In genomic region chr14:37590096-37590809, GRCh38 we compare ENCODE assay signal across 18 cellular contexts. TPM values are rescaled to one million over a fixed set of nuclear protein-coding genes. Genes with fewer than 3 reads are reported as not detected.
A peak's percentile ranks its signal among the peaks of the same experiment; 100 is the strongest.
DNase-seq lines count a peak whose midpoint lies in the region; TF ChIP-seq lines count a peak whose summit lies in the region.
"Had no signal": no experiment of that assay in that cellular context is flagged by ENCODE, and none has a peak within 500 bp of the region (broad histone marks: within the 10 kb centered on the region; RNA-seq: fewer than 3 reads in every experiment).

No MANE protein-coding gene starts in this region.

- peak overlapping the region; percentile 79 to 95 (median 90) for H3K27ac ChIP-seq in esophagus squamous epithelium
- H3K27ac ChIP-seq in transverse colon = peak overlapping the region; percentile 54 to 94 (median 90)
- no peak overlapping the region for H3K27ac ChIP-seq in substantia nigra (ENCODE audit: low read depth, low read length, poor library complexity, severe bottlenecking)
- H3K27ac ChIP-seq: dorsolateral prefrontal cortex, skin epidermis had no signal

- H3K4me1 Mint-ChIP-seq in chondrocyte (ENCODE audit: low read depth) = peaks cover 16% of the 10 kb centered on the region

- intact Hi-C loops in esophagus squamous epithelium (cut with DNase I) = loop anchor here (5.0 kb wide), 1 partner anchor 343 kb away; no protein-coding TSS in a partner anchor
- intact Hi-C loops in transverse colon (cut with DNase I; ENCODE audit: low total_unique reads) = no loop called here

- H3K27me3 Mint-ChIP-seq in chondrocyte (ENCODE audit: low read depth) = peaks cover 73% of the 10 kb centered on the region

- H3K4me1 ChIP-seq in esophagus squamous epithelium = peaks cover 3 to 61% (median 5%) of the 10 kb centered on the region in 3 donors
- H3K4me1 ChIP-seq in transverse colon = peaks cover 2 to 21% (median 5%) of the 10 kb centered on the region in 4 donors

- no peak for TF ChIP-seq POLR2A in esophagus squamous epithelium (IDR thresholded peaks at IDR 0.05)
- TF ChIP-seq POLR2A in transverse colon (IDR thresholded peaks at IDR 0.05) = no peak

- in situ Hi-C loops in transverse colon (cut with MboI; ENCODE audit: low pct_ligation_motif_present in 1 of 4, low pct_unique_long_range_greater_than_20kb in 1 of 4, low sequenced_read_pairs in 3 of 4) = no loop called here

- H3K36me3 Mint-ChIP-seq in chondrocyte (ENCODE audit: low read depth) = peaks cover 3% of the 10 kb centered on the region

- no peak overlapping the region for H3K27ac Mint-ChIP-seq in chondrocyte (ENCODE audit: unreplicated experiment)

- no peak for TF ChIP-seq EP300 in transverse colon (IDR thresholded peaks at IDR 0.05; ENCODE audit: low read depth)

- DNase-seq in NCI-H510A treated with DMSO at 0.1 percent for 48 hours (lab: John Stamatoyannopoulos, UW) (peak; percentile 64), NCI-H510A (lab: John Stamatoyannopoulos, UW) (no peak), NCI-H526 (lab: John Stamatoyannopoulos, UW) (peak; percentile 11 to 49), esophagus squamous epithelium (lab: John Stamatoyannopoulos, UW) (no peak), transverse colon (no peak), chondrocyte (ENCODE audit: low spot score) (no peak), substantia nigra (lab: John Stamatoyannopoulos, UW) (no peak), iPS-NIHi11 (ENCODE audit: low spot score) (no peak)
- DNase-seq: activated CD4-positive, alpha-beta T cell treated with anti-CD3 and anti-CD28 coated beads, Interleukin-2, amount 50 U/mL, for 1 hour; dorsolateral prefrontal cortex; NCI-H446 treated with DMSO at 0.1 percent for 48 hours; SIG-M5; T1000 had no signal

- peaks cover 0 to 99% (median 16%) of the 10 kb centered on the region in 4 donors for H3K27me3 ChIP-seq in esophagus squamous epithelium
- peaks cover 98% of the 10 kb centered on the region for H3K27me3 ChIP-seq in transverse colon

- H3K9me3 Mint-ChIP-seq in chondrocyte (ENCODE audit: low read depth) = no peaks in the 10 kb centered on the region

- H3K4me3 ChIP-seq in esophagus squamous epithelium (peak overlapping the region; percentile 58 to 72 (median 62)), transverse colon (peak overlapping the region in 3 of 4 donors; percentile 57 to 68 (median 66))
- H3K4me3 ChIP-seq: dorsolateral prefrontal cortex, skin epidermis had no signal

- TF ChIP-seq CTCF in esophagus squamous epithelium (IDR thresholded peaks at IDR 0.05) (no peak), transverse colon (IDR thresholded peaks at IDR 0.05) (no peak), chondrocyte (IDR thresholded peaks at IDR 0.05) (no peak)

- H3K9me3 ChIP-seq in esophagus squamous epithelium = no peaks in the 10 kb centered on the region
- H3K9me3 ChIP-seq in transverse colon = no peaks in the 10 kb centered on the region

- no peak overlapping the region for H3K4me3 Mint-ChIP-seq in chondrocyte (ENCODE audit: unreplicated experiment)

- 9 to 11% methylated on average over 5 of the region's 5 CpGs for WGBS in esophagus squamous epithelium, 2 donors
- WGBS in transverse colon (ENCODE audit: low coverage in 1 of 2), 2 donors = 10 to 12% methylated on average over 5 of the region's 5 CpGs

- H3K36me3 ChIP-seq in esophagus squamous epithelium (no peaks in the 10 kb centered on the region), transverse colon (no peaks in the 10 kb centered on the region)

RNA-seq across cellular contexts. Expression of gene FOXA1, which starts 4.8 kb away (rescaled TPM):
- 10 to 100 TPM; 27.7 to 34.4 (median 29.1) TPM for total RNA-seq in esophagus squamous epithelium
- 100 to 1,000 TPM in 1 of 4 donors, 10 to 100 TPM in 3; 53.2 to 157 (median 71.4) TPM for total RNA-seq in transverse colon
- not detected in 3 replicates for total RNA-seq in chondrocyte
- total RNA-seq: dorsolateral prefrontal cortex, mesenteric fat pad, omental fat pad, subcutaneous adipose tissue had no signal

RNA-seq across cellular contexts. Expression of gene TTC6, which starts 5.2 kb away (rescaled TPM):
- total RNA-seq in esophagus squamous epithelium = 1 to 10 TPM in 3 of 4 donors, under 1 TPM in 1; 0.82 to 8.4 (median 3.5) TPM
- total RNA-seq in transverse colon = 10 to 100 TPM in 1 of 4 donors, 1 to 10 TPM in 3; 1.5 to 12.5 (median 4.9) TPM
- total RNA-seq in chondrocyte = not detected in 3 replicates
- total RNA-seq: astrocyte, mesenteric fat pad, omental fat pad, subcutaneous adipose tissue had no signal

Comparison
In these comparisons a context has a peak if more than half of its experiments do, and no peak if none do; other contexts are left out.
1. DNase-seq: peak in NCI-H510A treated with DMSO at 0.1 percent for 48 hours (single experiment) and NCI-H526 (2 of 2); none in NCI-H510A (single experiment), esophagus squamous epithelium (single experiment), transverse colon (single experiment), chondrocyte (single experiment), substantia nigra (0 of 49) and iPS-NIHi11 (single experiment).
2. RNA of gene FOXA1, which starts 4.8 kb away (total RNA-seq): 53.2 to 157 TPM in transverse colon and 27.7 to 34.4 TPM in esophagus squamous epithelium; not detected in chondrocyte; every median in the first group is over 10 times any median in the second.